In the genomic region with DNA sequence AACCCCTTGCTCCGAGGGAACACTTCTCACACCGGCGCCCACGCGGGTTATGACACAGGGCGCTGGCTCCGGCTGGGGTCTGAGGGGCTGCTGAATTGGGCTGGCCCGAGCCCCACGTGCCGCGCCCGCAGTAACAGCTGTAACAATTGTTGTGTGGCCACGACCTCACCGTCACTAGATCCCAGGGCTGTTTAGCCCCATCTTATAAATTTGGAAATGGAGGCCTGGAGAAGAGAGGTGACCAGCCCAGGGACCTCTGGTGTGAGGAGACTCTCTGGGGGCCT, we compare ENCODE assay signal across 8 cellular contexts. TPM values are rescaled to one million over a fixed set of nuclear protein-coding genes. Genes with fewer than 3 reads are reported as not detected.
DNase-seq lines count a peak whose midpoint lies in the region; ATAC-seq and TF ChIP-seq lines count a peak whose summit lies in the region.

No MANE protein-coding gene starts in this region.

- peak overlapping the region; percentile 69; the same call in 1 of the 2 replicates for H3K4me3 ChIP-seq in BLaER1
- peak overlapping the region; percentile 38 for H3K4me3 ChIP-seq in NT2/D1 (ENCODE audit: insufficient read length, low read depth)
- peak overlapping the region; percentile 19 for H3K4me3 ChIP-seq in ovary

- no peak for TF ChIP-seq EP300 in ovary (IDR thresholded peaks at IDR 0.05)

- H3K36me3 ChIP-seq in BLaER1 (0 out of 2 replicates have a peak, but pooled peaks cover 13% of the 10 kb centered on the region), NT2/D1 (ENCODE audit: insufficient read depth, insufficient read length, low read length) (no peaks in the 10 kb centered on the region), ovary (no peaks in the 10 kb centered on the region)

- WGBS in ovary, 3 donors = 85 to 89% (median 85%) methylated on average over 9 to 14 of the region's 14 CpGs

- peak overlapping the region; percentile 96 for H3K4me3 Mint-ChIP-seq in endothelial cell (ENCODE audit: unreplicated experiment)

- H3K9ac ChIP-seq in BLaER1 (peak overlapping the region; percentile 65; the same call in 1 of the 2 replicates), NT2/D1 (ENCODE audit: insufficient read length, low read depth) (peak overlapping the region; percentile 66)

- intact Hi-C loops in ovary (cut with DNase I) (no loop called here), sciatic nerve (cut with DNase I) (no loop called here)

- no peak for TF ChIP-seq POLR2A in ovary (IDR thresholded peaks at IDR 0.05)

- H3K27me3 Mint-ChIP-seq in endothelial cell (ENCODE audit: unreplicated experiment) = peaks cover 49% of the 10 kb centered on the region

- H3K4me1 ChIP-seq in BLaER1 (peaks cover 94% of the 10 kb centered on the region), NT2/D1 (ENCODE audit: insufficient read depth, insufficient read length) (peaks cover 34% of the 10 kb centered on the region), ovary (ENCODE audit: insufficient read depth) (no peaks in the 10 kb centered on the region)

- DNase-seq in NT2/D1 (ENCODE audit: low read depth, low spot score) (no peak), endothelial cell (ENCODE audit: low spot score) (no peak), ovary (no peak), substantia nigra (lab: John Stamatoyannopoulos, UW) (no peak), sciatic nerve (ENCODE audit: low spot score) (no peak), NCI-H1048 (lab: John Stamatoyannopoulos, UW) (no peak)

- peaks cover 46% of the 10 kb centered on the region for H4K20me1 ChIP-seq in BLaER1

- H3K27me3 ChIP-seq in BLaER1 (peaks cover 42% of the 10 kb centered on the region; the same call in 1 of the 2 replicates), NT2/D1 (ENCODE audit: insufficient read depth, insufficient read length) (peaks cover 15% of the 10 kb centered on the region), ovary (peaks cover 3% of the 10 kb centered on the region)

- peaks cover 8% of the 10 kb centered on the region for H3K4me1 Mint-ChIP-seq in endothelial cell (ENCODE audit: unreplicated experiment)

- H3K4me2 ChIP-seq in BLaER1 = peak overlapping the region; percentile 99

- TF ChIP-seq CTCF in endothelial cell (IDR thresholded peaks at IDR 0.05; ENCODE audit: unreplicated experiment) = no peak
- TF ChIP-seq CTCF in ovary (IDR thresholded peaks at IDR 0.05) = no peak

- H3K9me3 ChIP-seq in BLaER1 = no peaks in the 10 kb centered on the region
- no peaks in the 10 kb centered on the region for H3K9me3 ChIP-seq in NT2/D1 (ENCODE audit: insufficient read depth, low read length)
- H3K9me3 ChIP-seq in ovary = no peaks in the 10 kb centered on the region

- ATAC-seq in GM18511 (IDR thresholded peaks at IDR 0.05; ENCODE audit: unreplicated experiment) = no peak
- ATAC-seq in sciatic nerve = no peak

- peaks cover 34% of the 10 kb centered on the region for H3K36me3 Mint-ChIP-seq in endothelial cell (ENCODE audit: low read depth, unreplicated experiment)

- H3K27ac ChIP-seq in BLaER1 (peak overlapping the region; percentile 49; the same call in 1 of the 2 replicates), ovary (no peak overlapping the region), substantia nigra (ENCODE audit: low read depth, low read length, poor library complexity, severe bottlenecking) (no peak overlapping the region)

- no peaks in the 10 kb centered on the region for H3K9me3 Mint-ChIP-seq in endothelial cell (ENCODE audit: unreplicated experiment)

- peak overlapping the region; percentile 84 for H3K27ac Mint-ChIP-seq in endothelial cell (ENCODE audit: unreplicated experiment)

RNA-seq across cellular contexts. Expression of a gene that starts 2.0 kb away (rescaled TPM):
- total RNA-seq in endothelial cell (ENCODE audit: unreplicated experiment) (945 TPM), ovary (100 to 1,000 TPM in 1 of 7 donors, 10 to 100 TPM in 6; 27.1 to 113 (median 43.4) TPM), sciatic nerve (242 TPM)
- polyA plus RNA-seq in ovary = 100 to 1,000 TPM in 1 of 2 donors, under 1 TPM in 1; 0.18 to 105 TPM

RNA-seq across cellular contexts. Expression of a gene that starts 22.5 kb away (rescaled TPM):
- 38.9 TPM for total RNA-seq in endothelial cell (ENCODE audit: unreplicated experiment)
- total RNA-seq in ovary = 10 to 100 TPM; 14.4 to 40.9 (median 24.8) TPM
- 10 to 100 TPM in 1 of 2 donors, 1 to 10 TPM in 1; 6.1 to 23.9 TPM for polyA plus RNA-seq in ovary
- total RNA-seq in sciatic nerve = 33.9 TPM

RNA-seq across cellular contexts. Expression of a gene that starts 47.6 kb away (rescaled TPM):
- total RNA-seq in endothelial cell (ENCODE audit: unreplicated experiment) = 293 TPM
- 10 to 100 TPM in 5 of 7 donors, 1 to 10 TPM in 2; 5.2 to 23.4 (median 13.1) TPM for total RNA-seq in ovary
- polyA plus RNA-seq in ovary = 10 to 100 TPM in 1 of 2 donors, 1 to 10 TPM in 1; 2.9 to 15.0 TPM
- total RNA-seq in sciatic nerve = 11.6 TPM

Comparison
In these comparisons a context has a peak if more than half of its experiments do, and no peak if none do; other contexts are left out.
1. H3K4me3 ChIP-seq: peak in every context shown above with its lines; median percentile 69 in BLaER1; 38 in NT2/D1; 19 in ovary.
2. RNA of a gene that starts 47.6 kb away (total RNA-seq): 293 TPM in endothelial cell (single experiment); 5.2 to 23.4 TPM in ovary and 11.6 TPM in sciatic nerve (single experiment); every median in the first group is over 10 times any median in the second.